Comparison of ENCODE assay signal across 1 cellular context in genomic region chr5:88883059-88883565, GRCh38.
TF ChIP-seq lines count a peak whose summit lies in the region.

Gene MEF2C (minus strand): TSS chr5:88883184. CDS start chr5:88823788, 59,396 bp downstream.

TF ChIP-seq in K562, 482 proteins besides CTCF, POLR2A, EP300 and RAD21 (continued from another document and continues in another):
- TF ChIP-seq, protein P1, sequence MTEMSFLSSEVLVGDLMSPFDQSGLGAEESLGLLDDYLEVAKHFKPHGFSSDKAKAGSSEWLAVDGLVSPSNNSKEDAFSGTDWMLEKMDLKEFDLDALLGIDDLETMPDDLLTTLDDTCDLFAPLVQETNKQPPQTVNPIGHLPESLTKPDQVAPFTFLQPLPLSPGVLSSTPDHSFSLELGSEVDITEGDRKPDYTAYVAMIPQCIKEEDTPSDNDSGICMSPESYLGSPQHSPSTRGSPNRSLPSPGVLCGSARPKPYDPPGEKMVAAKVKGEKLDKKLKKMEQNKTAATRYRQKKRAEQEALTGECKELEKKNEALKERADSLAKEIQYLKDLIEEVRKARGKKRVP (CRISPR knock-in tag; IDR thresholded peaks at IDR 0.05) = peak; percentile 60
- TF ChIP-seq MEIS2 (IDR thresholded peaks at IDR 0.05; ENCODE audit: partially characterized antibody) (peak; percentile 33), ZKSCAN3 (CRISPR knock-in tag; IDR thresholded peaks at IDR 0.05) (no peak), ELF1 (tag; IDR thresholded peaks at IDR 0.05) (peak; percentile 40; the same call in 1 of the 2 replicates), ZNF584 (CRISPR knock-in tag; IDR thresholded peaks at IDR 0.05; ENCODE audit: low read depth) (peak; percentile 83; the same call in 1 of the 2 replicates), RBM25 (IDR thresholded peaks at IDR 0.05; ENCODE audit: low read depth, low read length, severe bottlenecking) (peak; percentile 23), STAT5B (CRISPR knock-in tag; IDR thresholded peaks at IDR 0.05) (no peak), EGR1 (conservative IDR thresholded peaks at IDR 0.05) (peak; percentile 84), TEAD2 (tag; IDR thresholded peaks at IDR 0.05) (no peak), ZNF436 (CRISPR knock-in tag; IDR thresholded peaks at IDR 0.05) (no peak), BDP1 (IDR thresholded peaks at IDR 0.05; ENCODE audit: insufficient read depth, insufficient read length) (no peak), ZNF133 (CRISPR knock-in tag; IDR thresholded peaks at IDR 0.05) (no peak), SP2 (IDR thresholded peaks at IDR 0.05; ENCODE audit: extremely low read depth, low read depth, low read length, poor library complexity, severe bottlenecking) (no peak), ZBTB34 (CRISPR knock-in tag; IDR thresholded peaks at IDR 0.05) (peak; percentile 27; the same call in 1 of the 2 replicates), SMAD3 (CRISPR knock-in tag; conservative IDR thresholded peaks at IDR 0.05) (no peak), ZNF165 (CRISPR knock-in tag; IDR thresholded peaks at IDR 0.05; ENCODE audit: borderline replicate concordance) (peak; percentile 43; the same call in 1 of the 2 replicates), ZBTB7A (IDR thresholded peaks at IDR 0.05; ENCODE audit: borderline replicate concordance, control insufficient read depth, low read depth, low read length) (no peak), ZKSCAN8 (CRISPR knock-in tag; IDR thresholded peaks at IDR 0.05) (peak; percentile 86), GATAD2A (IDR thresholded peaks at IDR 0.05) (0 out of 2 replicates have a peak, but pooled peaks have one; percentile 40), ZNF263 (CRISPR knock-in tag; IDR thresholded peaks at IDR 0.05; ENCODE audit: borderline replicate concordance) (peak; percentile 97), BCL6 (CRISPR knock-in tag; IDR thresholded peaks at IDR 0.05) (peak; percentile 64; the same call in 1 of the 2 replicates), BRCA1 (IDR thresholded peaks at IDR 0.05) (no peak), BRCA1 (CRISPR knock-in tag; IDR thresholded peaks at IDR 0.05) (no peak), MECOM (CRISPR knock-in tag; IDR thresholded peaks at IDR 0.05) (peak; percentile 62; the same call in 1 of the 2 replicates), ZNF444 (CRISPR knock-in tag; IDR thresholded peaks at IDR 0.05) (0 out of 2 replicates have a peak, but pooled peaks have one; percentile 29), MTF1 (CRISPR knock-in tag; IDR thresholded peaks at IDR 0.05; ENCODE audit: borderline replicate concordance) (0 out of 2 replicates have a peak, but pooled peaks have one; percentile 18), KDM5B (IDR thresholded peaks at IDR 0.05; ENCODE audit: insufficient replicate concordance, low read depth, low read length) (peak; percentile 77), NONO (IDR thresholded peaks at IDR 0.05; ENCODE audit: low read depth in 2 of 2, low read length in 1 of 2) (peak in 1 of 2 experiments; percentile 32; a peak in 1 of 4 replicates), ERF (CRISPR knock-in tag; IDR thresholded peaks at IDR 0.05) (0 out of 2 replicates have a peak, but pooled peaks have one; percentile 59), POU5F1 (IDR thresholded peaks at IDR 0.05; ENCODE audit: borderline replicate concordance, low read depth, low read length, partially characterized antibody) (no peak), E2F3 (CRISPR knock-in tag; IDR thresholded peaks at IDR 0.05) (peak; percentile 51; the same call in 1 of the 2 replicates), HMGN3 (IDR thresholded peaks at IDR 0.05; ENCODE audit: borderline replicate concordance, extremely low read depth, insufficient read length, low read depth, low read length) (peak; percentile 83), ZNF175 (CRISPR knock-in tag; IDR thresholded peaks at IDR 0.05; ENCODE audit: low read depth) (peak; percentile 95), CXXC5 (CRISPR knock-in tag; IDR thresholded peaks at IDR 0.05) (peak; percentile 92), ZNF589 (CRISPR knock-in tag; IDR thresholded peaks at IDR 0.05; ENCODE audit: low read depth) (peak; percentile 98), PHF21A (IDR thresholded peaks at IDR 0.05; ENCODE audit: borderline replicate concordance, low read depth) (no peak), ZNF766 (CRISPR knock-in tag; conservative IDR thresholded peaks at IDR 0.05) (peak; percentile 99), SPI1 (IDR thresholded peaks at IDR 0.05; ENCODE audit: borderline replicate concordance, low read depth, low read length) (peak; percentile 79), ZNF586 (CRISPR knock-in tag; conservative IDR thresholded peaks at IDR 0.05) (0 out of 2 replicates have a peak, but pooled peaks have one; percentile 17), RBFOX2 (IDR thresholded peaks at IDR 0.05; ENCODE audit: low read depth, low read length) (peak; percentile 92), ZNF140 (CRISPR knock-in tag; IDR thresholded peaks at IDR 0.05) (0 out of 2 replicates have a peak, but pooled peaks have one; percentile 59), POLR2G (IDR thresholded peaks at IDR 0.05; ENCODE audit: low read depth, low read length) (peak; percentile 90), NFIC (IDR thresholded peaks at IDR 0.05) (0 out of 2 replicates have a peak, but pooled peaks have one; percentile 23), ZBTB2 (IDR thresholded peaks at IDR 0.05) (no peak), RB1 (IDR thresholded peaks at IDR 0.05; ENCODE audit: low read depth) (peak; percentile 12; the same call in 1 of the 2 replicates), NFXL1 (CRISPR knock-in tag; IDR thresholded peaks at IDR 0.05) (peak; percentile 28; the same call in 1 of the 2 replicates), ASH1L (IDR thresholded peaks at IDR 0.05; ENCODE audit: borderline replicate concordance, low read depth, partially characterized antibody) (peak; percentile 58), TBP (optimal IDR thresholded peaks at IDR 0.05; ENCODE audit: low read depth, low read length) (peak; percentile 76), HDAC3 (IDR thresholded peaks at IDR 0.05; ENCODE audit: borderline replicate concordance, partially characterized antibody) (no peak), ZNF639 (CRISPR knock-in tag; conservative IDR thresholded peaks at IDR 0.05 in 1 of 2, IDR thresholded peaks at IDR 0.05 in 1 of 2) (peak in 1 of 2 experiments; percentile 90; a peak in 2 of 4 replicates), E2F6 (IDR thresholded peaks at IDR 0.05; ENCODE audit: borderline replicate concordance in 1 of 2, extremely low read depth in 1 of 2, insufficient read depth in 1 of 2, insufficient read length in 1 of 2, low read depth in 1 of 2, low read length in 1 of 2, poor library complexity in 1 of 2, severe bottlenecking in 1 of 2) (peak in 1 of 2 experiments; percentile 42)
- TF ChIP-seq, protein P2, sequence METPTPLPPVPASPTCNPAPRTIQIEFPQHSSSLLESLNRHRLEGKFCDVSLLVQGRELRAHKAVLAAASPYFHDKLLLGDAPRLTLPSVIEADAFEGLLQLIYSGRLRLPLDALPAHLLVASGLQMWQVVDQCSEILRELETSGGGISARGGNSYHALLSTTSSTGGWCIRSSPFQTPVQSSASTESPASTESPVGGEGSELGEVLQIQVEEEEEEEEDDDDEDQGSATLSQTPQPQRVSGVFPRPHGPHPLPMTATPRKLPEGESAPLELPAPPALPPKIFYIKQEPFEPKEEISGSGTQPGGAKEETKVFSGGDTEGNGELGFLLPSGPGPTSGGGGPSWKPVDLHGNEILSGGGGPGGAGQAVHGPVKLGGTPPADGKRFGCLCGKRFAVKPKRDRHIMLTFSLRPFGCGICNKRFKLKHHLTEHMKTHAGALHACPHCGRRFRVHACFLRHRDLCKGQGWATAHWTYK (CRISPR knock-in tag; IDR thresholded peaks at IDR 0.05) = peak; percentile 74
- TF ChIP-seq, protein P3, sequence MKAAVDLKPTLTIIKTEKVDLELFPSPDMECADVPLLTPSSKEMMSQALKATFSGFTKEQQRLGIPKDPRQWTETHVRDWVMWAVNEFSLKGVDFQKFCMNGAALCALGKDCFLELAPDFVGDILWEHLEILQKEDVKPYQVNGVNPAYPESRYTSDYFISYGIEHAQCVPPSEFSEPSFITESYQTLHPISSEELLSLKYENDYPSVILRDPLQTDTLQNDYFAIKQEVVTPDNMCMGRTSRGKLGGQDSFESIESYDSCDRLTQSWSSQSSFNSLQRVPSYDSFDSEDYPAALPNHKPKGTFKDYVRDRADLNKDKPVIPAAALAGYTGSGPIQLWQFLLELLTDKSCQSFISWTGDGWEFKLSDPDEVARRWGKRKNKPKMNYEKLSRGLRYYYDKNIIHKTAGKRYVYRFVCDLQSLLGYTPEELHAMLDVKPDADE (conservative IDR thresholded peaks at IDR 0.05; ENCODE audit: control insufficient read depth, low read depth, low read length) = no peak
- TF ChIP-seq, protein P4, sequence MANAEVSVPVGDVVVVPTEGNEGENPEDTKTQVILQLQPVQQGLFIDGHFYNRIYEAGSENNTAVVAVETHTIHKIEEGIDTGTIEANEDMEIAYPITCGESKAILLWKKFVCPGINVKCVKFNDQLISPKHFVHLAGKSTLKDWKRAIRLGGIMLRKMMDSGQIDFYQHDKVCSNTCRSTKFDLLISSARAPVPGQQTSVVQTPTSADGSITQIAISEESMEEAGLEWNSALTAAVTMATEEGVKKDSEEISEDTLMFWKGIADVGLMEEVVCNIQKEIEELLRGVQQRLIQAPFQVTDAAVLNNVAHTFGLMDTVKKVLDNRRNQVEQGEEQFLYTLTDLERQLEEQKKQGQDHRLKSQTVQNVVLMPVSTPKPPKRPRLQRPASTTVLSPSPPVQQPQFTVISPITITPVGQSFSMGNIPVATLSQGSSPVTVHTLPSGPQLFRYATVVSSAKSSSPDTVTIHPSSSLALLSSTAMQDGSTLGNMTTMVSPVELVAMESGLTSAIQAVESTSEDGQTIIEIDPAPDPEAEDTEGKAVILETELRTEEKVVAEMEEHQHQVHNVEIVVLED (CRISPR knock-in tag; IDR thresholded peaks at IDR 0.05) = peak; percentile 42; the same call in 1 of the 2 replicates
- TF ChIP-seq, protein P5, sequence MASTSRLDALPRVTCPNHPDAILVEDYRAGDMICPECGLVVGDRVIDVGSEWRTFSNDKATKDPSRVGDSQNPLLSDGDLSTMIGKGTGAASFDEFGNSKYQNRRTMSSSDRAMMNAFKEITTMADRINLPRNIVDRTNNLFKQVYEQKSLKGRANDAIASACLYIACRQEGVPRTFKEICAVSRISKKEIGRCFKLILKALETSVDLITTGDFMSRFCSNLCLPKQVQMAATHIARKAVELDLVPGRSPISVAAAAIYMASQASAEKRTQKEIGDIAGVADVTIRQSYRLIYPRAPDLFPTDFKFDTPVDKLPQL (IDR thresholded peaks at IDR 0.05; ENCODE audit: extremely low read depth, insufficient read length) = no peak
- TF ChIP-seq, protein P6, sequence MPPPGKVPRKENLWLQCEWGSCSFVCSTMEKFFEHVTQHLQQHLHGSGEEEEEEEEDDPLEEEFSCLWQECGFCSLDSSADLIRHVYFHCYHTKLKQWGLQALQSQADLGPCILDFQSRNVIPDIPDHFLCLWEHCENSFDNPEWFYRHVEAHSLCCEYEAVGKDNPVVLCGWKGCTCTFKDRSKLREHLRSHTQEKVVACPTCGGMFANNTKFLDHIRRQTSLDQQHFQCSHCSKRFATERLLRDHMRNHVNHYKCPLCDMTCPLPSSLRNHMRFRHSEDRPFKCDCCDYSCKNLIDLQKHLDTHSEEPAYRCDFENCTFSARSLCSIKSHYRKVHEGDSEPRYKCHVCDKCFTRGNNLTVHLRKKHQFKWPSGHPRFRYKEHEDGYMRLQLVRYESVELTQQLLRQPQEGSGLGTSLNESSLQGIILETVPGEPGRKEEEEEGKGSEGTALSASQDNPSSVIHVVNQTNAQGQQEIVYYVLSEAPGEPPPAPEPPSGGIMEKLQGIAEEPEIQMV (tag; conservative IDR thresholded peaks at IDR 0.05; ENCODE audit: low read depth) = no peak
- TF ChIP-seq, protein P7, sequence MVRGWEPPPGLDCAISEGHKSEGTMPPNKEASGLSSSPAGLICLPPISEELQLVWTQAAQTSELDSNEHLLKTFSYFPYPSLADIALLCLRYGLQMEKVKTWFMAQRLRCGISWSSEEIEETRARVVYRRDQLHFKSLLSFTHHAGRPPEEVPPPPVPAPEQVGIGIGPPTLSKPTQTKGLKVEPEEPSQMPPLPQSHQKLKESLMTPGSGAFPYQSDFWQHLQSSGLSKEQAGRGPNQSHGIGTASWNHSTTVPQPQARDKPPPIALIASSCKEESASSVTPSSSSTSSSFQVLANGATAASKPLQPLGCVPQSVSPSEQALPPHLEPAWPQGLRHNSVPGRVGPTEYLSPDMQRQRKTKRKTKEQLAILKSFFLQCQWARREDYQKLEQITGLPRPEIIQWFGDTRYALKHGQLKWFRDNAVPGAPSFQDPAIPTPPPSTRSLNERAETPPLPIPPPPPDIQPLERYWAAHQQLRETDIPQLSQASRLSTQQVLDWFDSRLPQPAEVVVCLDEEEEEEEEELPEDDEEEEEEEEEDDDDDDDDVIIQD (CRISPR knock-in tag; IDR thresholded peaks at IDR 0.05) = 0 out of 2 replicates have a peak, but pooled peaks have one; percentile 27
